In genomic region chr12:107322063-107322462, GRCh38 we compare ENCODE assay signal across 11 cellular contexts.
DNase-seq lines count a peak whose midpoint lies in the region; ATAC-seq and TF ChIP-seq lines count a peak whose summit lies in the region.
"Had no signal": no experiment of that assay in that cellular context is flagged by ENCODE, and none has a peak within 500 bp of the region (broad histone marks: within the 10 kb centered on the region; RNA-seq: fewer than 3 reads in every experiment).

No MANE protein-coding gene starts in this region.

- H3K9me3 Mint-ChIP-seq in activated CD8-positive, alpha-beta T cell treated with anti-CD3 and anti-CD28 coated beads for 36 hours = no peaks in the 10 kb centered on the region
- H3K9me3 Mint-ChIP-seq in type B pancreatic cell = no peaks in the 10 kb centered on the region

- peaks cover 2% of the 10 kb centered on the region for H3K27me3 Mint-ChIP-seq in activated CD8-positive, alpha-beta T cell treated with anti-CD3 and anti-CD28 coated beads for 36 hours
- peaks cover 49% of the 10 kb centered on the region for H3K27me3 Mint-ChIP-seq in type B pancreatic cell

- ATAC-seq in activated CD8-positive, alpha-beta T cell treated with anti-CD3 and anti-CD28 coated beads for 36 hours = peak; percentile 15
- ATAC-seq in GM19023 (IDR thresholded peaks at IDR 0.05; ENCODE audit: unreplicated experiment) = no peak

- TF ChIP-seq CTCF in activated CD8-positive, alpha-beta T cell treated with anti-CD3 and anti-CD28 coated beads for 36 hours (IDR thresholded peaks at IDR 0.05) = no peak
- no peak for TF ChIP-seq CTCF in type B pancreatic cell (conservative IDR thresholded peaks at IDR 0.05)

- peak overlapping the region; percentile 100 for H3K27ac Mint-ChIP-seq in activated CD8-positive, alpha-beta T cell treated with anti-CD3 and anti-CD28 coated beads for 36 hours
- no peak overlapping the region for H3K27ac Mint-ChIP-seq in type B pancreatic cell

- H3K4me3 Mint-ChIP-seq in activated CD8-positive, alpha-beta T cell treated with anti-CD3 and anti-CD28 coated beads for 36 hours = peak overlapping the region; percentile 90
- peak overlapping the region; percentile 95 for H3K4me3 Mint-ChIP-seq in type B pancreatic cell

- POLR2A ChIA-PET in activated CD8-positive, alpha-beta T cell treated with anti-CD3 and anti-CD28 coated beads for 36 hours (lab: Charles Lee) = interaction anchor here (1.1 to 5.9 kb wide), 5 partner anchors 8 to 51 kb away, joined by 3 to 46 read pairs (median 44); no protein-coding TSS in a partner anchor

- DNase-seq in stimulated activated CD4-positive, alpha-beta T cell treated with anti-CD3 and anti-CD28 coated beads, Interleukin-15, amount 100 ng/mL, for 24 hours = peak; percentile 64
- DNase-seq in stimulated activated CD4-positive, alpha-beta T cell treated with anti-CD3 and anti-CD28 coated beads, Interleukin-4, amount 100 ng/mL, for 1 hour = no peak
- peak; percentile 81 for DNase-seq in activated CD8-positive, alpha-beta T cell treated with anti-CD3 and anti-CD28 coated beads for 36 hours
- DNase-seq in epithelial cell of prostate (ENCODE audit: low read depth, low spot score) (no peak), type B pancreatic cell (ENCODE audit: extremely low spot score, unreplicated experiment) (no peak), LoVo (ENCODE audit: low spot score) (no peak), epidermal melanocyte (ENCODE audit: insufficient read length, low spot score) (no peak)
- DNase-seq: cerebellar nuclear complex, NCI-H446, SIG-M5 had no signal

- H3K36me3 Mint-ChIP-seq in activated CD8-positive, alpha-beta T cell treated with anti-CD3 and anti-CD28 coated beads for 36 hours (ENCODE audit: low read depth) = peaks cover 5% of the 10 kb centered on the region
- H3K36me3 Mint-ChIP-seq in type B pancreatic cell = no peaks in the 10 kb centered on the region

- intact Hi-C loops in activated CD8-positive, alpha-beta T cell treated with anti-CD3 and anti-CD28 coated beads for 36 hours (cut with micrococcal nuclease) = loop anchor here (5.0 kb wide), 1 partner anchor 50 kb away; no protein-coding TSS in a partner anchor

- CTCF ChIA-PET in activated CD8-positive, alpha-beta T cell treated with anti-CD3 and anti-CD28 coated beads for 36 hours (lab: Charles Lee) = interaction anchor here (0.7 to 10.5 kb wide), 6 partner anchors 9 to 84 kb away, joined by 3 to 111 read pairs (median 4); no protein-coding TSS in a partner anchor

- peaks cover 58% of the 10 kb centered on the region for H3K4me1 Mint-ChIP-seq in activated CD8-positive, alpha-beta T cell treated with anti-CD3 and anti-CD28 coated beads for 36 hours (ENCODE audit: low read depth)
- H3K4me1 Mint-ChIP-seq in type B pancreatic cell (ENCODE audit: unreplicated experiment) = peaks cover 18% of the 10 kb centered on the region

- H3K27ac ChIP-seq in epithelial cell of prostate = peak overlapping the region; percentile 45

Comparison
In these comparisons a context has a peak if more than half of its experiments do, and no peak if none do; other contexts are left out.
1. DNase-seq: peak in stimulated activated CD4-positive, alpha-beta T cell treated with anti-CD3 and anti-CD28 coated beads, Interleukin-15, amount 100 ng/mL, for 24 hours (single experiment) and activated CD8-positive, alpha-beta T cell treated with anti-CD3 and anti-CD28 coated beads for 36 hours (single experiment); none in stimulated activated CD4-positive, alpha-beta T cell treated with anti-CD3 and anti-CD28 coated beads, Interleukin-4, amount 100 ng/mL, for 1 hour (single experiment), epithelial cell of prostate (single experiment), type B pancreatic cell (single experiment), LoVo (single experiment) and epidermal melanocyte (single experiment).